Comparison of ENCODE assay signal across 8 cellular contexts in the genomic region with DNA sequence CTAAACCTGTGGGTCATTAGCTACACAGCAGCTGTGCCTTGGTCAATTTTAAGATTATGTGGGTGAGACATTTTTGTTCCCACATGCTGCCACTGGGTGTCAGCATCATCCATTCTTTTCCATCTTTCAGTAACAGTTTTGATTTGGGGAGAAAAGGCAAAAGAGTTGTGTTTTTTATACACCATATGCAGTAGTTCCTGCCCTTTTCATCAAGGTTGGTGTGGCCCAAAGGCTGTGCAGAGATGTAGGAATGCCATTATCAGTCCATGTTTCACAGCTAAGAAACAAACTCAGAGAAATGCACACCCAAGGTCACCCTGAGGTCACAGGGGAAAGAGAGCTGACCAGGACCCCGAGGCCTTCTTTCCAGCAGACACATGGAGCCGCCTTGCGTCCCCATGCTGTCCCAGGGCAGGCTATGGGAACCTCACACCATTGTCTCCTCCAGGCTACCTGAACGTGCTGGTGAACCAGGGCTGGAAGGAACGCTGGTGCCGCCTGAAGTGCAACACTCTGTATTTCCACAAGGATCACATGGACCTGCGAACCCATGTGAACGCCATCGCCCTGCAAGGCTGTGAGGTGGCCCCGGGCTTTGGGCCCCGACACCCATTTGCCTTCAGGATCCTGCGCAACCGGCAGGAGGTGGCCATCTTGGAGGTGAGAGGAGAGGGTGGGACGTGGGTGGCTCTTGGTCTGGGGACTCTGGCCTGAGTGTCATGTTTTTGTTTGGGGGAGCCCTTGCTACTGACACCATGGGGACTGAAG. TPM values are rescaled to one million over a fixed set of nuclear protein-coding genes. Genes with fewer than 3 reads are reported as not detected.
DNase-seq lines count a peak whose midpoint lies in the region; ATAC-seq lines count a peak whose summit lies in the region.

No MANE protein-coding gene starts in this region.

- H3K27ac Mint-ChIP-seq in activated naive CD4-positive, alpha-beta T cell treated with anti-CD3 and anti-CD28 coated beads for 36 hours, result no peak overlapping the region

- no peaks in the 10 kb centered on the region for H3K27me3 Mint-ChIP-seq in activated naive CD4-positive, alpha-beta T cell treated with anti-CD3 and anti-CD28 coated beads for 36 hours (ENCODE audit: low read depth)

- in situ Hi-C loops in ACHN (cut with HindIII; ENCODE audit: low pct_ligation_motif_present, low pct_unique_long_range_greater_than_20kb, low sequenced_read_pairs), result no loop called here

- DNase-seq in ACHN (peak; percentile 41), ELR (ENCODE audit: low read depth) (peak; percentile 60), NCI-H748 treated with DMSO at 0.1 percent for 48 hours (lab: John Stamatoyannopoulos, UW) (peak; percentile 8), hepatic stellate cell (ENCODE audit: low spot score) (peak; percentile 74), DMS153 treated with DMSO at 0.1 percent for 48 hours (lab: John Stamatoyannopoulos, UW; ENCODE audit: unreplicated experiment) (no peak)
- peak; percentile 58 for DNase-seq in activated naive CD4-positive, alpha-beta T cell treated with anti-CD3 and anti-CD28 coated beads for 36 hours
- DNase-seq in stimulated activated CD4-positive, alpha-beta T cell treated with anti-CD3 and anti-CD28 coated beads, Interleukin-4, amount 100 ng/mL, for 24 hours, result peak; percentile 36

- H3K36me3 Mint-ChIP-seq in activated naive CD4-positive, alpha-beta T cell treated with anti-CD3 and anti-CD28 coated beads for 36 hours (ENCODE audit: low read depth), result no peaks in the 10 kb centered on the region

- intact Hi-C loops in activated naive CD4-positive, alpha-beta T cell treated with anti-CD3 and anti-CD28 coated beads for 36 hours (cut with micrococcal nuclease), result loop anchor here (1.0 to 5.0 kb wide), 6 partner anchors 27 to 300 kb away; partner anchors contain the start of gene GRPEL2

- no peaks in the 10 kb centered on the region for H3K9me3 Mint-ChIP-seq in activated naive CD4-positive, alpha-beta T cell treated with anti-CD3 and anti-CD28 coated beads for 36 hours

- H3K4me1 Mint-ChIP-seq in activated naive CD4-positive, alpha-beta T cell treated with anti-CD3 and anti-CD28 coated beads for 36 hours (ENCODE audit: low read depth), result no peaks in the 10 kb centered on the region

- CTCF ChIA-PET in activated naive CD4-positive, alpha-beta T cell treated with anti-CD3 and anti-CD28 coated beads for 36 hours (lab: Charles Lee), result interaction anchor here (0.8 to 11.7 kb wide), 26 partner anchors 8 to 300 kb away, joined by 3 to 125 read pairs (median 3); partner anchors contain the start of gene PCYOX1L

- peak; percentile 70 for ATAC-seq in HG02870 (IDR thresholded peaks at IDR 0.05; ENCODE audit: unreplicated experiment)

- H3K4me3 Mint-ChIP-seq in activated naive CD4-positive, alpha-beta T cell treated with anti-CD3 and anti-CD28 coated beads for 36 hours, result no peak overlapping the region

RNA-seq across cellular contexts. Expression of gene GRPEL2, which starts 27.8 kb away (rescaled TPM):
- 10 to 100 TPM; 44.7 to 49.6 TPM for total RNA-seq in activated naive CD4-positive, alpha-beta T cell treated with anti-CD3 and anti-CD28 coated beads for 36 hours

RNA-seq across cellular contexts. Expression of gene PCYOX1L, which starts 40.4 kb away (rescaled TPM):
- total RNA-seq in activated naive CD4-positive, alpha-beta T cell treated with anti-CD3 and anti-CD28 coated beads for 36 hours, result 10 to 100 TPM; 19.9 to 21.0 TPM

RNA-seq across cellular contexts. Expression of gene AFAP1L1, which starts 45.8 kb away (rescaled TPM):
- under 1 TPM in 1 of 2 experiments, not detected in 1; 0.07 TPM for total RNA-seq in activated naive CD4-positive, alpha-beta T cell treated with anti-CD3 and anti-CD28 coated beads for 36 hours
